Comparison of ENCODE assay signal across 9 cellular contexts in genomic region chrX:149540133-149540620, GRCh38. TPM values are rescaled to one million over a fixed set of nuclear protein-coding genes. Genes with fewer than 3 reads are reported as not detected.
DNase-seq lines count a peak whose midpoint lies in the region; ATAC-seq, FAIRE-seq and TF ChIP-seq lines count a peak whose summit lies in the region.
"Had no signal": no experiment of that assay in that cellular context is flagged by ENCODE, and none has a peak within 500 bp of the region (broad histone marks: within the 10 kb centered on the region; RNA-seq: fewer than 3 reads in every experiment).

No MANE protein-coding gene starts in this region.

- peak overlapping the region; percentile 79 for H2AFZ ChIP-seq in parathyroid adenoma

- H3K9ac ChIP-seq in parathyroid adenoma, result no peak overlapping the region

- H3K27me3 Mint-ChIP-seq in activated naive CD8-positive, alpha-beta T cell treated with anti-CD3 and anti-CD28 coated beads, Interleukin-2, amount 10 ng/mL, durations not matched to agents 7 days and 5 days, result no peaks in the 10 kb centered on the region

- no peak for TF ChIP-seq CTCF in cardiac muscle cell (IDR thresholded peaks at IDR 0.05; ENCODE audit: low read depth, low read length)
- TF ChIP-seq CTCF in parathyroid adenoma (IDR thresholded peaks at IDR 0.05), result no peak
- TF ChIP-seq CTCF in tibial artery (IDR thresholded peaks at IDR 0.05), result no peak

- no peaks in the 10 kb centered on the region for H3K36me3 Mint-ChIP-seq in activated naive CD8-positive, alpha-beta T cell treated with anti-CD3 and anti-CD28 coated beads, Interleukin-2, amount 10 ng/mL, durations not matched to agents 7 days and 5 days

- peak overlapping the region; percentile 94 for H3K4me3 Mint-ChIP-seq in activated naive CD8-positive, alpha-beta T cell treated with anti-CD3 and anti-CD28 coated beads, Interleukin-2, amount 10 ng/mL, durations not matched to agents 7 days and 5 days

- H3K27me3 ChIP-seq in cardiac muscle cell (no peaks in the 10 kb centered on the region), parathyroid adenoma (ENCODE audit: control insufficient read depth, insufficient read depth, low read length) (no peaks in the 10 kb centered on the region), tibial artery (no peaks in the 10 kb centered on the region)

- POLR2A ChIA-PET in activated naive CD8-positive, alpha-beta T cell treated with anti-CD3 and anti-CD28 coated beads, Interleukin-2, amount 10 ng/mL, durations not matched to agents 7 days and 5 days (lab: Charles Lee), result interaction anchor here (0.6 to 3.2 kb wide), 12 partner anchors 12 to 846 kb away, joined by 3 to 22 read pairs (median 4); partner anchors contain the start of genes EOLA2 and IDS

- peak; percentile 87 for DNase-seq in DMS 273 treated with DMSO at 0.1 percent for 48 hours (lab: John Stamatoyannopoulos, UW)
- DNase-seq in H54 (ENCODE audit: insufficient read length, low spot score), result peak; percentile 46
- DNase-seq in MV-4-11 (lab: John Stamatoyannopoulos, UW), result peak; percentile 73
- DNase-seq in SW 1271 (lab: John Stamatoyannopoulos, UW), result peak; percentile 69 to 87
- peak; percentile 82 for DNase-seq in activated naive CD8-positive, alpha-beta T cell treated with anti-CD3 and anti-CD28 coated beads, Interleukin-2, amount 10 ng/mL, durations not matched to agents 7 days and 5 days
- peak; percentile 92 to 93 for DNase-seq in cardiac muscle cell (ENCODE audit: low read depth in 1 of 2, low spot score in 1 of 2)
- peak; percentile 93 to 96 for DNase-seq in tibial artery

- H3K27ac ChIP-seq in cardiac muscle cell, result peak overlapping the region; percentile 92
- H3K27ac ChIP-seq in parathyroid adenoma, result peak overlapping the region; percentile 99
- peak overlapping the region; percentile 86 to 90 for H3K27ac ChIP-seq in tibial artery

- H3K79me2 ChIP-seq in parathyroid adenoma, result no peaks in the 10 kb centered on the region

- intact Hi-C loops in tibial artery (cut with DNase I; ENCODE audit: low total_unique reads), result no loop called here

- FAIRE-seq in H54 (lab: Jason Lieb, UNC), result no peak
- FAIRE-seq: endometrium had no signal

- H3K9me3 Mint-ChIP-seq in activated naive CD8-positive, alpha-beta T cell treated with anti-CD3 and anti-CD28 coated beads, Interleukin-2, amount 10 ng/mL, durations not matched to agents 7 days and 5 days, result no peaks in the 10 kb centered on the region

- no peaks in the 10 kb centered on the region for H3K9me3 ChIP-seq in cardiac muscle cell (ENCODE audit: low read depth)
- H3K9me3 ChIP-seq in parathyroid adenoma (ENCODE audit: control insufficient read depth, low read length), result no peaks in the 10 kb centered on the region
- no peaks in the 10 kb centered on the region for H3K9me3 ChIP-seq in tibial artery

- H3K4me1 Mint-ChIP-seq in activated naive CD8-positive, alpha-beta T cell treated with anti-CD3 and anti-CD28 coated beads, Interleukin-2, amount 10 ng/mL, durations not matched to agents 7 days and 5 days, result peaks cover 3% of the 10 kb centered on the region

- peak overlapping the region; percentile 70 for H3K4me2 ChIP-seq in parathyroid adenoma (ENCODE audit: low read length)

- H3K27ac Mint-ChIP-seq in activated naive CD8-positive, alpha-beta T cell treated with anti-CD3 and anti-CD28 coated beads, Interleukin-2, amount 10 ng/mL, durations not matched to agents 7 days and 5 days, result peak overlapping the region; percentile 100

- no peaks in the 10 kb centered on the region for H3K36me3 ChIP-seq in cardiac muscle cell
- no peaks in the 10 kb centered on the region for H3K36me3 ChIP-seq in parathyroid adenoma (ENCODE audit: control insufficient read depth, insufficient read depth, low read length)
- H3K36me3 ChIP-seq in tibial artery, result peaks cover 0 to 6% (median 0%) of the 10 kb centered on the region in 3 donors

- ATAC-seq in activated naive CD8-positive, alpha-beta T cell treated with anti-CD3 and anti-CD28 coated beads, Interleukin-2, amount 10 ng/mL, durations not matched to agents 7 days and 5 days (ENCODE audit: low read depth), result peak; percentile 31

- H3K4me1 ChIP-seq in cardiac muscle cell (ENCODE audit: low read depth) (no peaks in the 10 kb centered on the region), parathyroid adenoma (peaks cover 5% of the 10 kb centered on the region), tibial artery (peaks cover 0 to 11% (median 0%) of the 10 kb centered on the region in 4 donors)

- TF ChIP-seq POLR2A in H54 (IDR thresholded peaks at IDR 0.05; ENCODE audit: low read depth, low read length), result no peak

- H3K4me3 ChIP-seq in cardiac muscle cell, result peak overlapping the region; percentile 66
- peak overlapping the region; percentile 81 for H3K4me3 ChIP-seq in parathyroid adenoma (ENCODE audit: low read depth, low read length)
- H3K4me3 ChIP-seq in tibial artery, result peak overlapping the region; percentile 67 to 74

RNA-seq across cellular contexts. Expression of gene EOLA1, which starts 0.6 kb away (rescaled TPM):
- total RNA-seq in activated naive CD8-positive, alpha-beta T cell treated with anti-CD3 and anti-CD28 coated beads, Interleukin-2, amount 10 ng/mL, durations not matched to agents 7 days and 5 days, result 10 to 100 TPM; 25.7 to 30.1 TPM
- total RNA-seq in cardiac muscle cell, result 15.1 and 21.5 TPM in 2 replicates
- polyA plus RNA-seq in cardiac muscle cell, result 14.2 and 18.8 TPM in 2 replicates

RNA-seq across cellular contexts. Expression of gene HSFX3, which starts 9.5 kb away (rescaled TPM):
- total RNA-seq in activated naive CD8-positive, alpha-beta T cell treated with anti-CD3 and anti-CD28 coated beads, Interleukin-2, amount 10 ng/mL, durations not matched to agents 7 days and 5 days, result not detected
- not detected in 2 replicates for total RNA-seq in cardiac muscle cell
- not detected in 2 replicates for polyA plus RNA-seq in cardiac muscle cell

RNA-seq across cellular contexts. Expression of gene IDS, which starts 35.1 kb away (rescaled TPM):
- 100 to 1,000 TPM; 108 to 109 TPM for total RNA-seq in activated naive CD8-positive, alpha-beta T cell treated with anti-CD3 and anti-CD28 coated beads, Interleukin-2, amount 10 ng/mL, durations not matched to agents 7 days and 5 days
- total RNA-seq in cardiac muscle cell, result 26.5 and 38.6 TPM in 2 replicates
- 27.8 and 44.0 TPM in 2 replicates for polyA plus RNA-seq in cardiac muscle cell

RNA-seq across cellular contexts. Expression of gene MAGEA9B, which starts 47.1 kb away (rescaled TPM):
- total RNA-seq in activated naive CD8-positive, alpha-beta T cell treated with anti-CD3 and anti-CD28 coated beads, Interleukin-2, amount 10 ng/mL, durations not matched to agents 7 days and 5 days, result not detected
- total RNA-seq in cardiac muscle cell, result not detected in 2 replicates
- polyA plus RNA-seq in cardiac muscle cell, result not detected in 2 replicates

RNA-seq across cellular contexts. Expression of gene HSFX2, which starts 54.9 kb away (rescaled TPM):
- under 1 TPM in 1 of 2 experiments, not detected in 1; 0.28 TPM for total RNA-seq in activated naive CD8-positive, alpha-beta T cell treated with anti-CD3 and anti-CD28 coated beads, Interleukin-2, amount 10 ng/mL, durations not matched to agents 7 days and 5 days
- total RNA-seq in cardiac muscle cell, result not detected in 2 replicates
- 0.43 TPM in 1 of 2 replicates, not detected in the other for polyA plus RNA-seq in cardiac muscle cell

Comparison
In these comparisons a context has a peak if more than half of its experiments do, and no peak if none do; other contexts are left out.
1. Peak in every context shown above with its lines: DNase-seq, ATAC-seq, H3K4me3 ChIP-seq and H3K27ac ChIP-seq.